Comparison of ENCODE assay signal across 11 cellular contexts in the genomic region with DNA sequence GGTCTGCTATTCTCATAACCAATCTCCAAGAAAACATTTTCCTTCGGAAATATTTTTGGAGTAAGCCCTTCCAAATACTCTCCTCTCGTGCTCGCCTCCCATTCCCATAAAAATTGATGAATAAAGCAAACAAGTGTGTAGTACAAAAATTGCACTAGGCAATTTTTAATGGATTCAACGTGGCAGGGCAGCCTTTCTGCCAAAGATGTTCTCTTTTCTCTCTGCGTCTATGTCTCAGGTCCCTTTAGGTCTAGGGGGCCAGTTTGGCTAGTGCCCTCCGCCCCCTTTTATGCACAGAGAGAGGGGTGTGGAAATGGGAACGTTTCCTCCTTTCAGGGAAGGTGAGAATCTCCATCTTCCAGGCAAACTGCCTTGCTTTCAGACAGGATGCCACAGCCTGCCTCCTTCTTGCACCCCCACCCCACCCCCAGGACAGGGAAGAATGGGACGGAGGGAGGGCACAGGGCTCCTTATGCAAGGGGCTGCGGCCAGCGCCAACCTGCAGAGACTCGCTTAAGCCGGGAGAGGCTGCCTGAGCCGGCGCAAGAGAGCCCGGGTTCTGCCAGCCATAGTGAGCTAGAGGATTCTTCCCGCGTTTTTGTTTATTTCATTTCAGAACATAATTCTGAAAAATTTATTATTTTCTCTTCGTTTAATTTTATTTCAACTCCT. TPM values are rescaled to one million over a fixed set of nuclear protein-coding genes. Genes with fewer than 3 reads are reported as not detected.
DNase-seq lines count a peak whose midpoint lies in the region; ATAC-seq and TF ChIP-seq lines count a peak whose summit lies in the region.
"Had no signal": no experiment of that assay in that cellular context is flagged by ENCODE, and none has a peak within 500 bp of the region (broad histone marks: within the 10 kb centered on the region; RNA-seq: fewer than 3 reads in every experiment).

No MANE protein-coding gene starts in this region.

- peaks cover 74% of the 10 kb centered on the region for H3K27me3 Mint-ChIP-seq in CD4-positive, alpha-beta T cell
- H3K27me3 Mint-ChIP-seq in T-cell (peaks cover 46 to 70% of the 10 kb centered on the region in 2 donors), immature natural killer cell (ENCODE audit: low read depth in 3 of 3) (peaks cover 54 to 71% (median 66%) of the 10 kb centered on the region in 3 donors)

- POLR2A ChIA-PET in CD4-positive, alpha-beta T cell (lab: Charles Lee) = no interaction called here
- POLR2A ChIA-PET in T-cell (lab: Charles Lee) = no interaction called here
- POLR2A ChIA-PET in HEK293T (lab: Yijun Ruan, JAX) = interaction anchor here (1.0 to 3.9 kb wide), 5 partner anchors 8 to 220 kb away, joined by 3 to 66 read pairs (median 3); a partner anchor contains a TSS

- CTCF ChIA-PET in CD4-positive, alpha-beta T cell (lab: Charles Lee) = no interaction called here
- CTCF ChIA-PET in T-cell (lab: Charles Lee) (no interaction called here), HEK293T (lab: Yijun Ruan, JAX) (no interaction called here)

- DNase-seq in CD4-positive, alpha-beta T cell = no peak
- no peak for DNase-seq in T-cell
- DNase-seq in immature natural killer cell = no peak
- DNase-seq in HEK293T (ENCODE audit: extremely low spot score) = no peak
- no peak for DNase-seq in upper lobe of right lung
- DNase-seq in CD1c-positive myeloid dendritic cell (ENCODE audit: extremely low spot score) = no peak
- DNase-seq: NCI-H1105 had no signal

- H3K27me3 ChIP-seq in CD4-positive, alpha-beta T cell (ENCODE audit: control insufficient read depth, insufficient read depth, low read length) = peaks cover 91% of the 10 kb centered on the region
- peaks cover 100% of the 10 kb centered on the region for H3K27me3 ChIP-seq in upper lobe of right lung

- H3K4me3 Mint-ChIP-seq in CD4-positive, alpha-beta T cell = peak overlapping the region; percentile 31
- peak overlapping the region in 2 of 3 donors; percentile 13 to 30 for H3K4me3 Mint-ChIP-seq in T-cell
- H3K4me3 Mint-ChIP-seq in immature natural killer cell = peak overlapping the region in 4 of 5 donors; percentile 25 to 48 (median 40)

- peaks cover 52% of the 10 kb centered on the region for H3K9me3 ChIP-seq in CD4-positive, alpha-beta T cell (ENCODE audit: control insufficient read depth, low read length)
- H3K9me3 ChIP-seq in ES-I3 (ENCODE audit: control insufficient read depth, insufficient read depth, low read length) = no peaks in the 10 kb centered on the region
- H3K9me3 ChIP-seq in upper lobe of right lung = no peaks in the 10 kb centered on the region

- H3K27ac ChIP-seq in CD4-positive, alpha-beta T cell (ENCODE audit: low read depth, low read length) = no peak overlapping the region
- no peak overlapping the region for H3K27ac ChIP-seq in upper lobe of right lung

- no peak for TF ChIP-seq CTCF in CD4-positive, alpha-beta T cell (IDR thresholded peaks at IDR 0.05)
- TF ChIP-seq CTCF in upper lobe of right lung (IDR thresholded peaks at IDR 0.05) = no peak

- no peak for ATAC-seq in CD4-positive, alpha-beta T cell (ENCODE audit: poor library complexity)
- ATAC-seq in T-cell (replicated peaks in 1 of 4) = no peak
- no peak for ATAC-seq in activated CD4-positive, CD25-positive, alpha-beta regulatory T cell treated with anti-CD3 and anti-CD28 coated beads, Interleukin-2, amount 50 U/mL, for 24 hours
- ATAC-seq in upper lobe of right lung = no peak

- H3K4me1 ChIP-seq in ES-I3 (ENCODE audit: insufficient read depth, low read length) = peaks cover 19% of the 10 kb centered on the region; the same call in 1 of the 2 replicates
- peaks cover 18% of the 10 kb centered on the region for H3K4me1 ChIP-seq in upper lobe of right lung

- no peak overlapping the region for H3K4me3 ChIP-seq in upper lobe of right lung
- H3K4me3 ChIP-seq: lung had no signal

- peak overlapping the region; percentile 66 for H3K9ac ChIP-seq in ES-I3 (ENCODE audit: low read depth, low read length)

- H3K36me3 ChIP-seq in ES-I3 (ENCODE audit: insufficient read depth, low read length) (no peaks in the 10 kb centered on the region), upper lobe of right lung (no peaks in the 10 kb centered on the region)

- H3K36me3 Mint-ChIP-seq in CD4-positive, alpha-beta T cell (ENCODE audit: low read depth) = no peaks in the 10 kb centered on the region
- no peaks in the 10 kb centered on the region for H3K36me3 Mint-ChIP-seq in T-cell
- H3K36me3 Mint-ChIP-seq in immature natural killer cell = peaks cover 0 to 4% (median 3%) of the 10 kb centered on the region in 3 donors

- intact Hi-C loops in CD4-positive, alpha-beta T cell (cut with DNase I, micrococcal nuclease) = no loop called here
- intact Hi-C loops in upper lobe of right lung (cut with DNase I) = no loop called here

- peaks cover 7% of the 10 kb centered on the region for H3K4me1 Mint-ChIP-seq in CD4-positive, alpha-beta T cell (ENCODE audit: low read depth)
- H3K4me1 Mint-ChIP-seq in T-cell (peaks cover 15 to 19% (median 16%) of the 10 kb centered on the region in 3 donors), immature natural killer cell (peaks cover 14 to 25% of the 10 kb centered on the region in 2 donors)

- peak overlapping the region; percentile 7 for H3K27ac Mint-ChIP-seq in CD4-positive, alpha-beta T cell
- no peak overlapping the region for H3K27ac Mint-ChIP-seq in T-cell
- no peak overlapping the region for H3K27ac Mint-ChIP-seq in immature natural killer cell

- peaks cover 15% of the 10 kb centered on the region for H3K9me3 Mint-ChIP-seq in CD4-positive, alpha-beta T cell
- H3K9me3 Mint-ChIP-seq in T-cell = peaks cover 0 to 23% (median 4%) of the 10 kb centered on the region in 3 donors
- peaks cover 5 to 39% (median 12%) of the 10 kb centered on the region in 6 donors for H3K9me3 Mint-ChIP-seq in immature natural killer cell

TF ChIP-seq in HEK293T, 16 proteins besides CTCF, POLR2A, EP300 and RAD21:
- TF ChIP-seq ARNT (IDR thresholded peaks at IDR 0.05) = no peak
- no peak for TF ChIP-seq CTBP1 (IDR thresholded peaks at IDR 0.05; ENCODE audit: borderline replicate concordance)
- TF ChIP-seq FOXA1 (IDR thresholded peaks at IDR 0.05) = no peak
- TF ChIP-seq NFRKB (IDR thresholded peaks at IDR 0.05) = no peak
- no peak for TF ChIP-seq SP1 (IDR thresholded peaks at IDR 0.05)
- TF ChIP-seq LEF1 (IDR thresholded peaks at IDR 0.05; ENCODE audit: borderline replicate concordance) = no peak
- no peak for TF ChIP-seq TARDBP (IDR thresholded peaks at IDR 0.05)
- no peak for TF ChIP-seq SUZ12 (IDR thresholded peaks at IDR 0.05)
- no peak for TF ChIP-seq FOXM1 (IDR thresholded peaks at IDR 0.05; ENCODE audit: borderline replicate concordance)
- TF ChIP-seq ELF4 (IDR thresholded peaks at IDR 0.05) = no peak
- TF ChIP-seq ZNF384 (IDR thresholded peaks at IDR 0.05) = no peak
- TF ChIP-seq FOXK2 (IDR thresholded peaks at IDR 0.05) = no peak
- TF ChIP-seq L3MBTL2 (conservative IDR thresholded peaks at IDR 0.05) = no peak

RNA-seq across cellular contexts. Expression of a gene that starts 2.7 kb away (rescaled TPM):
- not detected for total RNA-seq in CD4-positive, alpha-beta T cell
- total RNA-seq in T-cell = under 1 TPM in 3 of 5 donors, not detected in 2; 0.10 to 0.88 (median 0.85) TPM
- polyA plus RNA-seq in immature natural killer cell = not detected
- total RNA-seq in upper lobe of right lung = not detected
- total RNA-seq: fibroblast of lung had no signal
- polyA plus RNA-seq: fibroblast of lung, lung had no signal

RNA-seq across cellular contexts. Expression of a gene that starts 7.3 kb away (rescaled TPM):
- not detected for total RNA-seq in CD4-positive, alpha-beta T cell
- total RNA-seq in T-cell = under 1 TPM in 3 of 5 donors, not detected in 2; 0.07 to 0.09 (median 0.09) TPM
- not detected for polyA plus RNA-seq in immature natural killer cell
- not detected for total RNA-seq in upper lobe of right lung
- total RNA-seq: fibroblast of lung, lung had no signal
- polyA plus RNA-seq: fibroblast of lung, lung had no signal
